ENCODE assay signal across 1 cellular context in genomic region chr19:510606-511100, GRCh38.
TF ChIP-seq lines count a peak whose summit lies in the region.

No MANE protein-coding gene starts in this region.

TF ChIP-seq in HepG2, 621 proteins besides CTCF, POLR2A, EP300 and RAD21 (continued from another document and continues in another):
- TF ChIP-seq ZMAT3 (CRISPR knock-in tag; conservative IDR thresholded peaks at IDR 0.05) (no peak), ZNF709 (CRISPR knock-in tag; IDR thresholded peaks at IDR 0.05) (no peak), ZNF775 (CRISPR knock-in tag; IDR thresholded peaks at IDR 0.05; ENCODE audit: borderline replicate concordance) (no peak), KDM1A (CRISPR knock-in tag; IDR thresholded peaks at IDR 0.05) (no peak), RXRA (CRISPR knock-in tag; IDR thresholded peaks at IDR 0.05) (peak; percentile 88), ARHGAP35 (CRISPR knock-in tag; IDR thresholded peaks at IDR 0.05; ENCODE audit: borderline replicate concordance) (no peak), MED13 (CRISPR knock-in tag; IDR thresholded peaks at IDR 0.05) (no peak), ZNF496 (CRISPR knock-in tag; IDR thresholded peaks at IDR 0.05; ENCODE audit: insufficient replicate concordance) (no peak), DR1 (CRISPR knock-in tag; IDR thresholded peaks at IDR 0.05) (no peak), TBX2 (CRISPR knock-in tag; IDR thresholded peaks at IDR 0.05; ENCODE audit: borderline replicate concordance) (peak; percentile 63; the same call in 1 of the 2 replicates), RELA (CRISPR knock-in tag; IDR thresholded peaks at IDR 0.05) (no peak), ELF1 (CRISPR knock-in tag; IDR thresholded peaks at IDR 0.05) (no peak; the same call in 1 of the 2 replicates), NFE2 (CRISPR knock-in tag; IDR thresholded peaks at IDR 0.05) (no peak), EHMT2 (IDR thresholded peaks at IDR 0.05; ENCODE audit: borderline replicate concordance, low read depth, low read length) (no peak), ZBTB37 (CRISPR knock-in tag; IDR thresholded peaks at IDR 0.05) (no peak), HDAC2 (CRISPR knock-in tag; IDR thresholded peaks at IDR 0.05) (peak; percentile 76; the same call in 1 of the 2 replicates), SNAPC5 (CRISPR knock-in tag; IDR thresholded peaks at IDR 0.05; ENCODE audit: borderline replicate concordance) (no peak), GFI1 (CRISPR knock-in tag; IDR thresholded peaks at IDR 0.05; ENCODE audit: borderline replicate concordance) (no peak), SMAD3 (CRISPR knock-in tag; IDR thresholded peaks at IDR 0.05) (0 out of 2 replicates have a peak, but pooled peaks have one; percentile 45), AHDC1 (CRISPR knock-in tag; IDR thresholded peaks at IDR 0.05; ENCODE audit: borderline replicate concordance) (no peak), SSRP1 (CRISPR knock-in tag; IDR thresholded peaks at IDR 0.05) (0 out of 2 replicates have a peak, but pooled peaks have one; percentile 59), SUZ12 (IDR thresholded peaks at IDR 0.05; ENCODE audit: low read depth, low read length) (no peak), ZNF234 (CRISPR knock-in tag; conservative IDR thresholded peaks at IDR 0.05) (no peak), YY1 (IDR thresholded peaks at IDR 0.05; ENCODE audit: insufficient read depth, insufficient replicate concordance, low read depth, low read length) (peak; percentile 62), ZNF549 (CRISPR knock-in tag; IDR thresholded peaks at IDR 0.05) (no peak), AGO1 (IDR thresholded peaks at IDR 0.05; ENCODE audit: low read depth, low read length, poor library complexity, severe bottlenecking) (no peak), REL (CRISPR knock-in tag; conservative IDR thresholded peaks at IDR 0.05) (no peak), KDM6A (CRISPR knock-in tag; IDR thresholded peaks at IDR 0.05; ENCODE audit: low read depth) (no peak), ZFX (CRISPR knock-in tag; IDR thresholded peaks at IDR 0.05; ENCODE audit: low read depth) (peak; percentile 78), TAF1 (CRISPR knock-in tag; IDR thresholded peaks at IDR 0.05) (no peak), PTBP1 (IDR thresholded peaks at IDR 0.05; ENCODE audit: low read depth, low read length, poor library complexity, severe bottlenecking) (no peak), ZNF780A (CRISPR knock-in tag; IDR thresholded peaks at IDR 0.05) (no peak), ZNF224 (CRISPR knock-in tag; IDR thresholded peaks at IDR 0.05) (no peak), THAP11 (CRISPR knock-in tag; IDR thresholded peaks at IDR 0.05) (peak; percentile 89), ZNF770 (CRISPR knock-in tag; IDR thresholded peaks at IDR 0.05) (peak; percentile 73), ZFYVE20 (CRISPR knock-in tag; IDR thresholded peaks at IDR 0.05; ENCODE audit: borderline replicate concordance, low read depth) (no peak), NCOA1 (CRISPR knock-in tag; IDR thresholded peaks at IDR 0.05) (no peak), ZUFSP (CRISPR knock-in tag; IDR thresholded peaks at IDR 0.05; ENCODE audit: borderline replicate concordance) (no peak), GPBP1L1 (CRISPR knock-in tag; IDR thresholded peaks at IDR 0.05) (no peak), ZFP90 (CRISPR knock-in tag; IDR thresholded peaks at IDR 0.05; ENCODE audit: borderline replicate concordance) (no peak)
- TF ChIP-seq, protein P1, sequence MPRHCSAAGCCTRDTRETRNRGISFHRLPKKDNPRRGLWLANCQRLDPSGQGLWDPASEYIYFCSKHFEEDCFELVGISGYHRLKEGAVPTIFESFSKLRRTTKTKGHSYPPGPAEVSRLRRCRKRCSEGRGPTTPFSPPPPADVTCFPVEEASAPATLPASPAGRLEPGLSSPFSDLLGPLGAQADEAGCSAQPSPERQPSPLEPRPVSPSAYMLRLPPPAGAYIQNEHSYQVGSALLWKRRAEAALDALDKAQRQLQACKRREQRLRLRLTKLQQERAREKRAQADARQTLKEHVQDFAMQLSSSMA (CRISPR knock-in tag; IDR thresholded peaks at IDR 0.05) = no peak
- TF ChIP-seq, protein P2, sequence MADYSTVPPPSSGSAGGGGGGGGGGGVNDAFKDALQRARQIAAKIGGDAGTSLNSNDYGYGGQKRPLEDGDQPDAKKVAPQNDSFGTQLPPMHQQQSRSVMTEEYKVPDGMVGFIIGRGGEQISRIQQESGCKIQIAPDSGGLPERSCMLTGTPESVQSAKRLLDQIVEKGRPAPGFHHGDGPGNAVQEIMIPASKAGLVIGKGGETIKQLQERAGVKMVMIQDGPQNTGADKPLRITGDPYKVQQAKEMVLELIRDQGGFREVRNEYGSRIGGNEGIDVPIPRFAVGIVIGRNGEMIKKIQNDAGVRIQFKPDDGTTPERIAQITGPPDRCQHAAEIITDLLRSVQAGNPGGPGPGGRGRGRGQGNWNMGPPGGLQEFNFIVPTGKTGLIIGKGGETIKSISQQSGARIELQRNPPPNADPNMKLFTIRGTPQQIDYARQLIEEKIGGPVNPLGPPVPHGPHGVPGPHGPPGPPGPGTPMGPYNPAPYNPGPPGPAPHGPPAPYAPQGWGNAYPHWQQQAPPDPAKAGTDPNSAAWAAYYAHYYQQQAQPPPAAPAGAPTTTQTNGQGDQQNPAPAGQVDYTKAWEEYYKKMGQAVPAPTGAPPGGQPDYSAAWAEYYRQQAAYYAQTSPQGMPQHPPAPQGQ (CRISPR knock-in tag; IDR thresholded peaks at IDR 0.05; ENCODE audit: borderline replicate concordance) = no peak; the same call in 1 of the 2 replicates
- TF ChIP-seq, protein P3, sequence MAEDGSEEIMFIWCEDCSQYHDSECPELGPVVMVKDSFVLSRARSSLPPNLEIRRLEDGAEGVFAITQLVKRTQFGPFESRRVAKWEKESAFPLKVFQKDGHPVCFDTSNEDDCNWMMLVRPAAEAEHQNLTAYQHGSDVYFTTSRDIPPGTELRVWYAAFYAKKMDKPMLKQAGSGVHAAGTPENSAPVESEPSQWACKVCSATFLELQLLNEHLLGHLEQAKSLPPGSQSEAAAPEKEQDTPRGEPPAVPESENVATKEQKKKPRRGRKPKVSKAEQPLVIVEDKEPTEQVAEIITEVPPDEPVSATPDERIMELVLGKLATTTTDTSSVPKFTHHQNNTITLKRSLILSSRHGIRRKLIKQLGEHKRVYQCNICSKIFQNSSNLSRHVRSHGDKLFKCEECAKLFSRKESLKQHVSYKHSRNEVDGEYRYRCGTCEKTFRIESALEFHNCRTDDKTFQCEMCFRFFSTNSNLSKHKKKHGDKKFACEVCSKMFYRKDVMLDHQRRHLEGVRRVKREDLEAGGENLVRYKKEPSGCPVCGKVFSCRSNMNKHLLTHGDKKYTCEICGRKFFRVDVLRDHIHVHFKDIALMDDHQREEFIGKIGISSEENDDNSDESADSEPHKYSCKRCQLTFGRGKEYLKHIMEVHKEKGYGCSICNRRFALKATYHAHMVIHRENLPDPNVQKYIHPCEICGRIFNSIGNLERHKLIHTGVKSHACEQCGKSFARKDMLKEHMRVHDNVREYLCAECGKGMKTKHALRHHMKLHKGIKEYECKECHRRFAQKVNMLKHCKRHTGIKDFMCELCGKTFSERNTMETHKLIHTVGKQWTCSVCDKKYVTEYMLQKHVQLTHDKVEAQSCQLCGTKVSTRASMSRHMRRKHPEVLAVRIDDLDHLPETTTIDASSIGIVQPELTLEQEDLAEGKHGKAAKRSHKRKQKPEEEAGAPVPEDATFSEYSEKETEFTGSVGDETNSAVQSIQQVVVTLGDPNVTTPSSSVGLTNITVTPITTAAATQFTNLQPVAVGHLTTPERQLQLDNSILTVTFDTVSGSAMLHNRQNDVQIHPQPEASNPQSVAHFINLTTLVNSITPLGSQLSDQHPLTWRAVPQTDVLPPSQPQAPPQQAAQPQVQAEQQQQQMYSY (CRISPR knock-in tag; IDR thresholded peaks at IDR 0.05) = no peak
- TF ChIP-seq, protein P4, sequence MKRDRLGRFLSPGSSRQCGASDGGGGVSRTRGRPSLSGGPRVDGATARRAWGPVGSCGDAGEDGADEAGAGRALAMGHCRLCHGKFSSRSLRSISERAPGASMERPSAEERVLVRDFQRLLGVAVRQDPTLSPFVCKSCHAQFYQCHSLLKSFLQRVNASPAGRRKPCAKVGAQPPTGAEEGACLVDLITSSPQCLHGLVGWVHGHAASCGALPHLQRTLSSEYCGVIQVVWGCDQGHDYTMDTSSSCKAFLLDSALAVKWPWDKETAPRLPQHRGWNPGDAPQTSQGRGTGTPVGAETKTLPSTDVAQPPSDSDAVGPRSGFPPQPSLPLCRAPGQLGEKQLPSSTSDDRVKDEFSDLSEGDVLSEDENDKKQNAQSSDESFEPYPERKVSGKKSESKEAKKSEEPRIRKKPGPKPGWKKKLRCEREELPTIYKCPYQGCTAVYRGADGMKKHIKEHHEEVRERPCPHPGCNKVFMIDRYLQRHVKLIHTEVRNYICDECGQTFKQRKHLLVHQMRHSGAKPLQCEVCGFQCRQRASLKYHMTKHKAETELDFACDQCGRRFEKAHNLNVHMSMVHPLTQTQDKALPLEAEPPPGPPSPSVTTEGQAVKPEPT (CRISPR knock-in tag; IDR thresholded peaks at IDR 0.05; ENCODE audit: low read depth) = no peak
